Comparison of ENCODE assay signal across 11 cellular contexts in the genomic region with DNA sequence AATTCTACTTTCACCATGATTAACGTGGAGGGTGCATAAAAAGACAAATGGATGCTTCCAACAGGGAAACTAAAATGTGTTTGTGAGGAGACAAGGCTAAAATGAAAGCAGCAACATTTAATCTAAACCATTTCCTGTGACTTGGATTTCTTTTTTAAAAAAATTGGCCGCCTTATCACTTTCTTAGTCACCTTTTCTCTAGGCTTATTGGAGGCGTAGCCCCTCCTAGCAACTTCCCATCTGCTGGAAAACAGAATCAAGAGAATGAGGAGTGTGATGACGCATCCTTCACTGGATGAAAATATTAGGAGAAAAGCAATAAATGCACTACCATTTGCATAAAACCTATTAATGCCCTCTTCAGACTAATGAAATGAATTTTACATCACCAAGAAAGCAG. TPM values are rescaled to one million over a fixed set of nuclear protein-coding genes. Genes with fewer than 3 reads are reported as not detected.
A peak's percentile ranks its signal among the peaks of the same experiment; 100 is the strongest.
DNase-seq lines count a peak whose midpoint lies in the region; ATAC-seq and TF ChIP-seq lines count a peak whose summit lies in the region.
"Had no signal": no experiment of that assay in that cellular context is flagged by ENCODE, and none has a peak within 500 bp of the region (broad histone marks: within the 10 kb centered on the region; RNA-seq: fewer than 3 reads in every experiment).

No MANE protein-coding gene starts in this region.

- H3K36me3 ChIP-seq in H7 (replicated peaks; ENCODE audit: control insufficient read depth, insufficient read depth, low read length), result no peaks in the 10 kb centered on the region
- H3K36me3 ChIP-seq: heart right ventricle had no signal

- intact Hi-C loops in dorsolateral prefrontal cortex (cut with DNase I), result no loop called here

- H3K4me3 Mint-ChIP-seq in T-cell, result peak overlapping the region; percentile 84 to 89 (median 85)
- peak overlapping the region; percentile 84 for H3K4me3 Mint-ChIP-seq in nephron progenitor cell

- H3K4me1 Mint-ChIP-seq in T-cell (peaks cover 62 to 73% (median 71%) of the 10 kb centered on the region in 3 donors), nephron progenitor cell (peaks cover 13% of the 10 kb centered on the region)

- H3K27me3 ChIP-seq in dorsolateral prefrontal cortex (no peaks in the 10 kb centered on the region), H7 (ENCODE audit: control insufficient read depth, insufficient read depth, low read length) (peaks cover 56% of the 10 kb centered on the region)

- H3K27me3 Mint-ChIP-seq in T-cell, result no peaks in the 10 kb centered on the region
- peaks cover 72% of the 10 kb centered on the region for H3K27me3 Mint-ChIP-seq in nephron progenitor cell (ENCODE audit: low read depth, poor library complexity)

- no peak for ATAC-seq in T-cell (replicated peaks in 1 of 4)

- H3K27ac Mint-ChIP-seq in T-cell (peak overlapping the region; percentile 14 to 91), nephron progenitor cell (no peak overlapping the region)

- H3K36me3 Mint-ChIP-seq in T-cell (peaks cover 5% of the 10 kb centered on the region), nephron progenitor cell (ENCODE audit: low read depth) (no peaks in the 10 kb centered on the region)

- TF ChIP-seq CTCF in dorsolateral prefrontal cortex (IDR thresholded peaks at IDR 0.05 in 54 of 56, conservative IDR thresholded peaks at IDR 0.05 in 2 of 56; ENCODE audit: low read depth in 1 of 56, partially characterized antibody in 56 of 56) (no peak), nephron progenitor cell (IDR thresholded peaks at IDR 0.05) (no peak)

- peak overlapping the region in 49 of 59 donors; percentile 44 to 81 (median 72) for H3K4me3 ChIP-seq in dorsolateral prefrontal cortex
- H3K4me3 ChIP-seq in H7 (ENCODE audit: insufficient read depth, low read depth, low read length), result no peak overlapping the region

- H3K9me3 Mint-ChIP-seq in T-cell (no peaks in the 10 kb centered on the region), nephron progenitor cell (peaks cover 13% of the 10 kb centered on the region)
- H3K9me3 Mint-ChIP-seq: T-helper 1 cell treated with Interleukin-12 subunit alpha and Interleukin-12 subunit beta and Interleukin-4 antibody, amounts not matched to agents 30 μg/mL and 1 μg/mL, for 36 hours had no signal

- H3K27ac ChIP-seq in dorsolateral prefrontal cortex, result peak overlapping the region in 47 of 59 donors; percentile 7 to 88 (median 67)
- H3K27ac ChIP-seq: heart right ventricle had no signal

- DNase-seq in Daoy (ENCODE audit: low read depth) (peak; percentile 64), T-cell (no peak), dorsolateral prefrontal cortex (no peak), nephron progenitor cell (no peak), DMS 273 treated with DMSO at 0.1 percent for 48 hours (lab: John Stamatoyannopoulos, UW) (no peak), H7 (no peak), NCI-H2081 (lab: John Stamatoyannopoulos, UW) (no peak)
- DNase-seq: DND-41, heart right ventricle, NCI-H1436 treated with DMSO at 0.1 percent for 48 hours had no signal

- POLR2A ChIA-PET in T-cell (lab: Charles Lee), result no interaction called here

- CTCF ChIA-PET in T-cell (lab: Charles Lee), result no interaction called here

RNA-seq across cellular contexts. Expression of a gene that starts 0.8 kb away (rescaled TPM):
- total RNA-seq in Daoy (2014; rRNA removed; shearing (Covaris generic)), result 0.29 TPM in 1 of 2 replicates, not detected in the other
- 1 to 10 TPM; 1.2 to 2.2 (median 1.6) TPM for total RNA-seq in T-cell
- total RNA-seq in dorsolateral prefrontal cortex, result 1 to 10 TPM in 119 of 120 experiments, under 1 TPM in 1; 0.93 to 7.8 (median 4.4) TPM
- 0.15 TPM in 1 of 2 replicates, not detected in the other for total RNA-seq in H7 (2014; rRNA removed; shearing (Covaris generic))

RNA-seq across cellular contexts. Expression of a gene that starts 27.5 kb away (rescaled TPM):
- total RNA-seq in Daoy (2014; rRNA removed; shearing (Covaris generic)), result 2.3 and 6.8 TPM in 2 replicates
- total RNA-seq in T-cell (1 to 10 TPM; 4.2 to 8.3 (median 5.6) TPM), dorsolateral prefrontal cortex (1 to 10 TPM; 1.0 to 7.7 (median 3.6) TPM)
- 3.3 and 4.2 TPM in 2 replicates for total RNA-seq in H7 (2014; rRNA removed; shearing (Covaris generic))
